28 cellular contexts compared by ENCODE assay signal in the genomic region with DNA sequence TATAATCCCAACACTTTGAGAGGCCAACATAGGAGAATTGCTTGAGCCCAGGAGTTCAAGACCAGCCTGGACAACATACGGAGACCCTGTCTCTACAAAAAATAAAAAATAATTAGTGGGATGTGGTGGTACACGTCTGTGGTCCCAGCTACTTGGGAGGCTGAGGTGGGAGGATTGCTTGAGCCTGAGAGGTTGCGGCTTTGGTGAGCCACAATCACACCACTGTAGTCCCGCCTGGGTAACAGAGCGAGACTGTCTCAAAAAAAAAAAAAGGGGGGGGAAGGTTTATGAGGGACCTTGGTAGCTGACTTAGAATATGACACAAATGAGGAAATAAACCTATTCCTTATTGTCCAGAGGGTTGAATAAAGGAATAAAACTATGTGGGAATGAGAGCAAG. TPM values are rescaled to one million over a fixed set of nuclear protein-coding genes. Genes with fewer than 3 reads are reported as not detected.
A peak's percentile ranks its signal among the peaks of the same experiment; 100 is the strongest.
DNase-seq lines count a peak whose midpoint lies in the region; ATAC-seq, FAIRE-seq and TF ChIP-seq lines count a peak whose summit lies in the region.
"Had no signal": no experiment of that assay in that cellular context is flagged by ENCODE, and none has a peak within 500 bp of the region (broad histone marks: within the 10 kb centered on the region; RNA-seq: fewer than 3 reads in every experiment).

No MANE protein-coding gene starts in this region.

- H3K9ac ChIP-seq in HCT116 (ENCODE audit: low read length) (no peak overlapping the region), GM12878 (ENCODE audit: control insufficient read depth, insufficient read depth, low read length) (no peak overlapping the region)
- H3K9ac ChIP-seq: KMS-11 had no signal

- RAD21 ChIA-PET in HCT116 (lab: Charles Lee; ENCODE audit: low non-redundant PET in 1 of 2, low total read pairs in 2 of 2, uncharacterized antibody in 2 of 2, unreplicated experiment in 2 of 2) (no interaction called here), GM12878 (lab: Charles Lee; ENCODE audit: unreplicated experiment) (interaction anchor here (0.9 to 3.1 kb wide), 10 partner anchors 26 to 55 kb away, joined by 3 to 14 read pairs (median 6); a partner anchor contains a TSS)

- POLR2A ChIA-PET in activated CD4-positive, alpha-beta T cell treated with anti-CD3 and anti-CD28 coated beads for 36 hours (lab: Charles Lee): no interaction called here
- POLR2A ChIA-PET in HCT116 (lab: Charles Lee) (interaction anchor here (1.3 kb wide), 1 partner anchor 31 kb away, joined by 8 read pairs; a partner anchor contains a TSS), GM12878 (lab: Charles Lee) (interaction anchor here (0.7 to 6.5 kb wide), 4 partner anchors 13 to 1554 kb away, joined by 3 to 191 read pairs (median 4); a partner anchor contains a TSS)

- H3K27me3 ChIP-seq in HCT116 (ENCODE audit: insufficient read depth, low read length): no peaks in the 10 kb centered on the region
- no peaks in the 10 kb centered on the region for H3K27me3 ChIP-seq in GM12878 (replicated peaks in 1 of 2; ENCODE audit: control insufficient read depth in 2 of 2, insufficient read depth in 2 of 2, low read length in 1 of 2)
- H3K27me3 ChIP-seq: left lung, ovary, sigmoid colon had no signal

- DNase-seq in activated CD4-positive, alpha-beta T cell treated with anti-CD3 and anti-CD28 coated beads for 36 hours: no peak
- DNase-seq in activated CD4-positive, alpha-beta T cell treated with anti-CD3 and anti-CD28 coated beads for 4 hours: no peak
- DNase-seq in HCT116 (ENCODE audit: low read depth, low spot score): no peak
- DNase-seq in GM12878 (ENCODE audit: low read depth, low spot score): peak; percentile 45
- DNase-seq in stimulated activated effector memory CD8-positive, alpha-beta T cell treated with anti-CD3 and anti-CD28 coated beads, Interleukin-12 subunit alpha, Interleukin-12 subunit beta, amount 100 ng/mL, for 72 hours (ENCODE audit: low spot score in 2 of 2): no peak
- no peak for DNase-seq in cerebellar nuclear complex (lab: John Stamatoyannopoulos, UW)
- no peak for DNase-seq in NK-92 (lab: John Stamatoyannopoulos, UW; ENCODE audit: unreplicated experiment)
- DNase-seq: activated CD8-positive, alpha-beta memory T cell treated with anti-CD3 and anti-CD28 coated beads for 24 hours; anterior cingulate cortex; C1 segment of cervical spinal cord; central memory CD4-positive, alpha-beta T cell; effector CD4-positive, alpha-beta T cell; GF-D8; glutamatergic neuron; left lung; NCI-H1436; ovary; PC-3; sigmoid colon had no signal

- no peak overlapping the region for H3K4me3 ChIP-seq in HCT116 (replicated peaks in 1 of 2; ENCODE audit: low read depth in 1 of 2, low read length in 2 of 2)
- H3K4me3 ChIP-seq in GM12878: no peak overlapping the region
- H3K4me3 ChIP-seq: HAP-1, left lung, ovary, sigmoid colon, SK-N-MC had no signal

- no peak for FAIRE-seq in GM12878 (lab: Jason Lieb, UNC)

- H3K9me3 Mint-ChIP-seq in activated CD4-positive, alpha-beta T cell treated with anti-CD3 and anti-CD28 coated beads for 36 hours (ENCODE audit: low read depth): no peaks in the 10 kb centered on the region
- no peaks in the 10 kb centered on the region for H3K9me3 Mint-ChIP-seq in stimulated activated effector memory CD8-positive, alpha-beta T cell treated with anti-CD3 and anti-CD28 coated beads, Interleukin-12 subunit alpha, Interleukin-12 subunit beta, amount 100 ng/mL, for 72 hours
- H3K9me3 Mint-ChIP-seq: activated T-helper 17 cell treated with anti-CD3 and anti-CD28 coated beads, Interleukin-2, amount 50 U/mL, for 72 hours; T-helper 2 cell treated with Interferon-gamma antibody and Interleukin-4, amounts not matched to agents 5 μg/mL and 100 μg/mL, for 36 hours; WTC11 had no signal

- in situ Hi-C loops in GM12878 (cut with MboI): no loop called here

- peaks cover 17% of the 10 kb centered on the region for H3K79me2 ChIP-seq in HCT116 (ENCODE audit: insufficient read depth, low read length)
- H3K79me2 ChIP-seq in GM12878 (ENCODE audit: control insufficient read depth, insufficient read depth, low read length): peaks cover 10% of the 10 kb centered on the region

- H3K27ac Mint-ChIP-seq in activated CD4-positive, alpha-beta T cell treated with anti-CD3 and anti-CD28 coated beads for 36 hours: peak overlapping the region; percentile 10
- H3K27ac Mint-ChIP-seq in stimulated activated effector memory CD8-positive, alpha-beta T cell treated with anti-CD3 and anti-CD28 coated beads, Interleukin-12 subunit alpha, Interleukin-12 subunit beta, amount 100 ng/mL, for 72 hours: peak overlapping the region; percentile 29
- H3K27ac Mint-ChIP-seq: activated T-helper 17 cell treated with anti-CD3 and anti-CD28 coated beads, Interleukin-2, amount 50 U/mL, for 72 hours; T-helper 2 cell treated with Interferon-gamma antibody and Interleukin-4, amounts not matched to agents 5 μg/mL and 100 μg/mL, for 36 hours had no signal

- H3K4me2 ChIP-seq in HCT116 (ENCODE audit: low read length) (no peak overlapping the region), GM12878 (ENCODE audit: control insufficient read depth, insufficient read depth) (peak overlapping the region; percentile 50)
- H3K4me2 ChIP-seq: KMS-11 had no signal

- no peak overlapping the region for H2AFZ ChIP-seq in HCT116 (ENCODE audit: low read depth, low read length, poor library complexity, severe bottlenecking)
- no peak overlapping the region for H2AFZ ChIP-seq in GM12878 (ENCODE audit: control insufficient read depth, low read depth, low read length)

- no peak overlapping the region for H3K4me3 Mint-ChIP-seq in activated CD4-positive, alpha-beta T cell treated with anti-CD3 and anti-CD28 coated beads for 36 hours
- H3K4me3 Mint-ChIP-seq in stimulated activated effector memory CD8-positive, alpha-beta T cell treated with anti-CD3 and anti-CD28 coated beads, Interleukin-12 subunit alpha, Interleukin-12 subunit beta, amount 100 ng/mL, for 72 hours: no peak overlapping the region
- H3K4me3 Mint-ChIP-seq: activated T-helper 17 cell treated with anti-CD3 and anti-CD28 coated beads, Interleukin-2, amount 50 U/mL, for 72 hours; T-helper 2 cell treated with Interferon-gamma antibody and Interleukin-4, amounts not matched to agents 5 μg/mL and 100 μg/mL, for 36 hours; WTC11 had no signal

- CTCF ChIA-PET in activated CD4-positive, alpha-beta T cell treated with anti-CD3 and anti-CD28 coated beads for 36 hours (lab: Charles Lee): interaction anchor here (1.0 kb wide), 1 partner anchor 35 kb away, joined by 5 read pairs; no protein-coding TSS in a partner anchor
- CTCF ChIA-PET in HCT116 (lab: Charles Lee): no interaction called here
- CTCF ChIA-PET in GM12878 (lab: Yijun Ruan, JAX): interaction anchor here (0.6 to 2.3 kb wide), 11 partner anchors 17 to 141 kb away, joined by 4 to 14 read pairs (median 5); no protein-coding TSS in a partner anchor

- H3K36me3 ChIP-seq in HCT116 (ENCODE audit: control insufficient read depth in 1 of 2, insufficient read depth in 2 of 2, low read length in 2 of 2) (peaks cover 10 to 11% of the 10 kb centered on the region in 2 experiments; a peak in 1 of 4 replicates), GM12878 (ENCODE audit: control insufficient read depth in 2 of 2, insufficient read depth in 2 of 2, low read length in 1 of 2) (no peaks in the 10 kb centered on the region)
- H3K36me3 ChIP-seq: ovary had no signal

- WGBS in GM12878 (ENCODE audit: insufficient coverage, insufficient replicate concordance, low lambda C conversion rate, missing lambda C conversion rate): 0% methylated on average over 4 of the region's 5 CpGs

- TF ChIP-seq CTCF in HCT116 (IDR thresholded peaks at IDR 0.05 in 2 of 3, conservative IDR thresholded peaks at IDR 0.05 in 1 of 3; ENCODE audit: borderline replicate concordance in 1 of 3, insufficient read depth in 1 of 3, low read depth in 2 of 3, low read length in 2 of 3) (no peak), GM12878 (IDR thresholded peaks at IDR 0.05 in 2 of 3, conservative IDR thresholded peaks at IDR 0.05 in 1 of 3; ENCODE audit: control insufficient read depth in 2 of 3, extremely low read depth in 1 of 3, insufficient read depth in 1 of 3, low read depth in 3 of 3, low read length in 3 of 3) (no peak)

- BruUV-seq in HCT116 (replicated peaks; lab: Mats Ljungman, UMichigan): no TSS peak
- no TSS peak for BruUV-seq in GM12878 (replicated peaks; lab: Mats Ljungman, UMichigan)

- no peaks in the 10 kb centered on the region for H3K9me2 ChIP-seq in HCT116 (ENCODE audit: insufficient read depth)

- H3K36me3 Mint-ChIP-seq in activated CD4-positive, alpha-beta T cell treated with anti-CD3 and anti-CD28 coated beads for 36 hours (ENCODE audit: low read depth): peaks cover 20% of the 10 kb centered on the region
- peaks cover 18% of the 10 kb centered on the region for H3K36me3 Mint-ChIP-seq in stimulated activated effector memory CD8-positive, alpha-beta T cell treated with anti-CD3 and anti-CD28 coated beads, Interleukin-12 subunit alpha, Interleukin-12 subunit beta, amount 100 ng/mL, for 72 hours

- no peak for ATAC-seq in activated CD4-positive, alpha-beta T cell treated with anti-CD3 and anti-CD28 coated beads for 36 hours
- ATAC-seq in HCT116 (no peak), GM12878 (peak; percentile 55), GM21515 (IDR thresholded peaks at IDR 0.05; ENCODE audit: unreplicated experiment) (no peak)
- ATAC-seq in stimulated activated effector memory CD8-positive, alpha-beta T cell treated with anti-CD3 and anti-CD28 coated beads, Interleukin-12 subunit alpha, Interleukin-12 subunit beta, amount 100 ng/mL, for 72 hours: no peak
- ATAC-seq: activated T-helper 17 cell treated with anti-CD3 and anti-CD28 coated beads, Interleukin-2, amount 50 U/mL, for 72 hours; left lung; PC-3; WTC11 had no signal

- H3K27me3 Mint-ChIP-seq in activated CD4-positive, alpha-beta T cell treated with anti-CD3 and anti-CD28 coated beads for 36 hours: no peaks in the 10 kb centered on the region
- H3K27me3 Mint-ChIP-seq: activated T-helper 17 cell treated with anti-CD3 and anti-CD28 coated beads, Interleukin-2, amount 50 U/mL, for 72 hours had no signal

- H3K27ac ChIP-seq in HCT116 (ENCODE audit: low read depth, low read length): peak overlapping the region; percentile 41; the same call in 1 of the 2 replicates
- no peak overlapping the region for H3K27ac ChIP-seq in GM12878 (ENCODE audit: control insufficient read depth, insufficient read depth)
- H3K27ac ChIP-seq: KMS-11, left lung, ovary, sigmoid colon, SK-N-MC had no signal

- peaks cover 32 to 42% of the 10 kb centered on the region in 2 experiments for H3K4me1 ChIP-seq in HCT116 (ENCODE audit: control insufficient read depth in 1 of 2, insufficient read depth in 2 of 2, low read length in 2 of 2)
- H3K4me1 ChIP-seq in GM12878 (ENCODE audit: control insufficient read depth, insufficient read depth, low read length): peaks cover 16% of the 10 kb centered on the region

- H3K9me3 ChIP-seq in HCT116 (ENCODE audit: control insufficient read depth in 1 of 2, insufficient read depth in 1 of 2, low read depth in 1 of 2, low read length in 2 of 2) (no peaks in the 10 kb centered on the region), GM12878 (replicated peaks; ENCODE audit: control insufficient read depth, insufficient read depth, low read length) (no peaks in the 10 kb centered on the region)
- H3K9me3 ChIP-seq: HAP-1, left lung, ovary, sigmoid colon had no signal

- TF ChIP-seq POLR2A in HCT116 (IDR thresholded peaks at IDR 0.05; ENCODE audit: borderline replicate concordance, extremely low read depth, insufficient read depth, insufficient read length) (no peak), GM12878 (IDR thresholded peaks at IDR 0.05; ENCODE audit: low read depth, low read length) (no peak)

- TF ChIP-seq RAD21 in HCT116 (IDR thresholded peaks at IDR 0.05; ENCODE audit: low read depth) (no peak), GM12878 (IDR thresholded peaks at IDR 0.05; ENCODE audit: insufficient read depth, low read depth, low read length) (no peak)

- peaks cover 18% of the 10 kb centered on the region for H3K4me1 Mint-ChIP-seq in activated CD4-positive, alpha-beta T cell treated with anti-CD3 and anti-CD28 coated beads for 36 hours
- H3K4me1 Mint-ChIP-seq in stimulated activated effector memory CD8-positive, alpha-beta T cell treated with anti-CD3 and anti-CD28 coated beads, Interleukin-12 subunit alpha, Interleukin-12 subunit beta, amount 100 ng/mL, for 72 hours: peaks cover 12% of the 10 kb centered on the region
- H3K4me1 Mint-ChIP-seq: activated T-helper 17 cell treated with anti-CD3 and anti-CD28 coated beads, Interleukin-2, amount 50 U/mL, for 72 hours had no signal

- H4K20me1 ChIP-seq in HCT116 (ENCODE audit: insufficient read depth) (no peaks in the 10 kb centered on the region), GM12878 (ENCODE audit: control insufficient read depth, insufficient read depth) (no peaks in the 10 kb centered on the region)

- 0 out of 4 replicates have a peak, but pooled peaks of 1 of the 2 experiments have one; percentile 15 for TF ChIP-seq EP300 in GM12878 (IDR thresholded peaks at IDR 0.05; ENCODE audit: borderline replicate concordance in 1 of 2, control insufficient read depth in 1 of 2, low read depth in 2 of 2, low read length in 2 of 2)

- SMC1A ChIA-PET in GM12878 (lab: Charles Lee; ENCODE audit: uncharacterized antibody, unreplicated experiment): interaction anchor here (0.8 to 7.7 kb wide), 13 partner anchors 9 to 140 kb away, joined by 3 to 118 read pairs (median 5); a partner anchor contains a TSS

- intact Hi-C loops in activated CD4-positive, alpha-beta T cell treated with anti-CD3 and anti-CD28 coated beads for 36 hours (cut with DNase I, micrococcal nuclease): no loop called here
- intact Hi-C loops in HCT116 (cut with micrococcal nuclease): no loop called here
- intact Hi-C loops in GM12878 (cut with micrococcal nuclease; ENCODE audit: unreplicated experiment): no loop called here

RNA-seq across cellular contexts. Expression of a gene that starts 30.8 kb away (rescaled TPM):
- total RNA-seq in activated CD4-positive, alpha-beta T cell treated with anti-CD3 and anti-CD28 coated beads for 36 hours: 100 to 1,000 TPM; 203 to 206 TPM
- total RNA-seq in HCT116 (2021; ENCODE audit: unreplicated experiment) (652 TPM), GM12878 (2014; rRNA removed) (108 and 117 TPM in 2 replicates), GM12878 (2014; rRNA removed; fragmentation: Illumina TruSeq; extraction: Trizol) (91.3 and 103 TPM in 2 replicates), GM12878 (2021) (171 and 188 TPM in 2 replicates)
- polyA plus RNA-seq in HCT116 (2012): 312 and 348 TPM in 2 replicates
- 120 and 125 TPM in 2 replicates for total RNA-seq in GM12878 (2013; cell fraction: nucleolus; rRNA removed)
- polyA plus RNA-seq in GM12878 (2011; ENCODE audit: low read depth): 65.1 TPM
- polyA plus RNA-seq in GM12878 (2011; rRNA removed) (250 and 279 TPM in 2 replicates), GM12878 (2014; fragmentation: Illumina TruSeq; extraction: Trizol) (181 and 230 TPM in 2 replicates), GM12878 (2014; fragmentation: Nextera tagmentation; extraction: Ambion mirVana) (10 to 100 TPM; 77.5 to 86.1 TPM), GM12878 (2014; rRNA removed) (119 and 131 TPM in 2 replicates), GM12878 (2016; fragmentation: Nextera tagmentation; extraction: Ambion mirVana) (10 to 100 TPM; 68.7 to 70.2 TPM)
- 198 and 249 TPM in 2 replicates for polyA plus RNA-seq in GM12878 (2011; cell fraction: cytosol; rRNA removed)
- polyA plus RNA-seq in GM12878 (2011; cell fraction: nucleus; rRNA removed): 86.6 and 104 TPM in 2 replicates
- 88.3 and 146 TPM in 2 replicates for polyA plus RNA-seq in GM12878 (2012)
- 294 and 320 TPM in 2 replicates for polyA minus RNA-seq in GM12878 (2011; rRNA and poly(A)+ RNA removed)
- 122 TPM in 2 replicates for polyA minus RNA-seq in GM12878 (2011; cell fraction: cytosol; rRNA and poly(A)+ RNA removed)
- 31.3 and 34.6 TPM in 2 replicates for polyA minus RNA-seq in GM12878 (2011; cell fraction: nucleus; rRNA and poly(A)+ RNA removed)

RNA-seq across cellular contexts. Expression of a gene that starts 47.8 kb away (rescaled TPM):
- total RNA-seq in activated CD4-positive, alpha-beta T cell treated with anti-CD3 and anti-CD28 coated beads for 36 hours: not detected
- total RNA-seq in HCT116 (2021; ENCODE audit: unreplicated experiment) (0.17 TPM), GM12878 (2014; rRNA removed) (0.17 and 0.22 TPM in 2 replicates), GM12878 (2014; rRNA removed; fragmentation: Illumina TruSeq; extraction: Trizol) (0.14 TPM in 1 of 2 replicates, not detected in the other), GM12878 (2021) (0.05 and 0.08 TPM in 2 replicates)
- polyA plus RNA-seq in HCT116 (2012): 0.09 and 0.15 TPM in 2 replicates
- not detected in 2 replicates for total RNA-seq in GM12878 (2013; cell fraction: nucleolus; rRNA removed)
- polyA plus RNA-seq in GM12878 (2011; ENCODE audit: low read depth): not detected
- polyA plus RNA-seq in GM12878 (2011; rRNA removed) (0.05 and 0.06 TPM in 2 replicates), GM12878 (2014; fragmentation: Illumina TruSeq; extraction: Trizol) (0.09 and 0.27 TPM in 2 replicates), GM12878 (2014; fragmentation: Nextera tagmentation; extraction: Ambion mirVana) (not detected), GM12878 (2014; rRNA removed) (not detected in 2 replicates), GM12878 (2016; fragmentation: Nextera tagmentation; extraction: Ambion mirVana) (not detected)
- polyA plus RNA-seq in GM12878 (2011; cell fraction: cytosol; rRNA removed): 0.03 and 0.06 TPM in 2 replicates
- polyA plus RNA-seq in GM12878 (2011; cell fraction: nucleus; rRNA removed): 0.24 and 0.35 TPM in 2 replicates
- polyA plus RNA-seq in GM12878 (2012): 0.07 TPM in 1 of 2 replicates, not detected in the other
- not detected in 2 replicates for polyA minus RNA-seq in GM12878 (2011; rRNA and poly(A)+ RNA removed)
- not detected in 2 replicates for polyA minus RNA-seq in GM12878 (2011; cell fraction: cytosol; rRNA and poly(A)+ RNA removed)
- not detected in 2 replicates for polyA minus RNA-seq in GM12878 (2011; cell fraction: nucleus; rRNA and poly(A)+ RNA removed)
- total RNA-seq: A172, fibroblast of lung, PC-3, sigmoid colon, WTC11 had no signal
- polyA plus RNA-seq: fibroblast of lung had no signal
